ENCODE assay signal across 8 cellular contexts in the genomic region with DNA sequence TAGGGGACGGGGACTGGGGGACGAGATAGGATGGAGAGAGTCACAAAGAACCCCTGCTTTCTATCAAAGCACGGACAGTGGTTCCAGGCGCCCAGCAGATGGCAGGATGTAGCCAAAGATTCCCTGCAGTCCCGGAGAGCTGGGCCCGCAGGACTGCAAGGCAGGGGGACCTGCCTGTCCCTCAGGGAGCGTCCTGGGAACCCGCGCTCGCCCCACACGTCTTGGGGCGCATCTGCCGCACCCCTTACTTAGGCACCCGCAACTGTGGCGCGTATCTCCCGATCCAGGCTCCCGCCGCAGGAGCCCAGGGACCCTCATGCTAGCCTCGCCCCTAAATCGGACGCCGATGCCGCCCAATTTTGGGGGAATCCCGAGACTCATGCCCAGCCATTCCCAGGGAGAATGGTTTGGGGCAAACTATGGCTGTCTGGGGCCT. TPM values are rescaled to one million over a fixed set of nuclear protein-coding genes. Genes with fewer than 3 reads are reported as not detected.
A peak's percentile ranks its signal among the peaks of the same experiment; 100 is the strongest.
DNase-seq lines count a peak whose midpoint lies in the region; ATAC-seq, FAIRE-seq and TF ChIP-seq lines count a peak whose summit lies in the region.

No MANE protein-coding gene starts in this region.

- H3K36me3 Mint-ChIP-seq in central memory CD8-positive, alpha-beta T cell (ENCODE audit: insufficient read depth) = peaks cover 2% of the 10 kb centered on the region

- no peak for FAIRE-seq in RCC 7860 (lab: Jason Lieb, UNC)

- intact Hi-C loops in gastrocnemius medialis (cut with DNase I; ENCODE audit: low total_unique reads) = no loop called here

- TF ChIP-seq CTCF in gastrocnemius medialis (IDR thresholded peaks at IDR 0.05 in 4 of 5, conservative IDR thresholded peaks at IDR 0.05 in 1 of 5) = peak in 2 of 5 experiments; percentile 51 to 52

- no peak overlapping the region for H3K27ac Mint-ChIP-seq in central memory CD8-positive, alpha-beta T cell (ENCODE audit: low read depth)

- no peaks in the 10 kb centered on the region for H3K36me3 ChIP-seq in gastrocnemius medialis

- ATAC-seq in central memory CD8-positive, alpha-beta T cell (replicated peaks; ENCODE audit: extremely low read depth, poor library complexity, severe bottlenecking) = no peak
- ATAC-seq in gastrocnemius medialis (peak in 1 of 2 donors; percentile 60), HG02840 (IDR thresholded peaks at IDR 0.05; ENCODE audit: low FRiP score, unreplicated experiment) (no peak)

- TF ChIP-seq POLR2A in gastrocnemius medialis (IDR thresholded peaks at IDR 0.05) = no peak

- peaks cover 92% of the 10 kb centered on the region for H3K27me3 Mint-ChIP-seq in central memory CD8-positive, alpha-beta T cell

- H3K9me3 ChIP-seq in gastrocnemius medialis = no peaks in the 10 kb centered on the region

- H3K27me3 ChIP-seq in gastrocnemius medialis = peaks cover 0 to 26% (median 24%) of the 10 kb centered on the region in 3 donors

- peak overlapping the region; percentile 43 to 55 (median 48) for H3K4me3 ChIP-seq in gastrocnemius medialis

- in situ Hi-C loops in gastrocnemius medialis (cut with MboI; ENCODE audit: low sequenced_read_pairs in 4 of 4) = no loop called here

- DNase-seq in NCI-H2171 treated with DMSO at 0.1 percent for 48 hours (lab: John Stamatoyannopoulos, UW) (peak; percentile 27), NCI-H2171 (lab: John Stamatoyannopoulos, UW) (no peak), HT-29 (ENCODE audit: low spot score) (peak; percentile 47), RCC 7860 (ENCODE audit: low spot score) (peak; percentile 56), inferior parietal cortex (ENCODE audit: extremely low spot score) (peak; percentile 82), gastrocnemius medialis (peak; percentile 13 to 35)
- DNase-seq in central memory CD8-positive, alpha-beta T cell (ENCODE audit: low spot score in 2 of 2) = no peak

- peaks cover 13% of the 10 kb centered on the region for H3K4me1 Mint-ChIP-seq in central memory CD8-positive, alpha-beta T cell

- H3K27ac ChIP-seq in gastrocnemius medialis = no peak overlapping the region

- no peaks in the 10 kb centered on the region for H3K9me3 Mint-ChIP-seq in central memory CD8-positive, alpha-beta T cell

- H3K4me3 Mint-ChIP-seq in central memory CD8-positive, alpha-beta T cell = peak overlapping the region; percentile 74

- H3K4me1 ChIP-seq in gastrocnemius medialis = no peaks in the 10 kb centered on the region

RNA-seq across cellular contexts. Expression of a gene that starts 0.7 kb away (rescaled TPM):
- total RNA-seq in HT-29 (2014; rRNA removed; shearing (Covaris generic)) = not detected in 2 replicates
- under 1 TPM in 3 of 4 donors, not detected in 1; 0.46 to 0.68 (median 0.49) TPM for total RNA-seq in gastrocnemius medialis

RNA-seq across cellular contexts. Expression of a gene that starts 31.3 kb away (rescaled TPM):
- total RNA-seq in HT-29 (2014; rRNA removed; shearing (Covaris generic)) = not detected in 2 replicates
- not detected for total RNA-seq in gastrocnemius medialis

Comparison
In these comparisons a context has a peak if more than half of its experiments do, and no peak if none do; other contexts are left out.
1. DNase-seq: peak in NCI-H2171 treated with DMSO at 0.1 percent for 48 hours (single experiment), HT-29 (single experiment), RCC 7860 (single experiment), inferior parietal cortex (single experiment) and gastrocnemius medialis (2 of 2); none in NCI-H2171 (single experiment) and central memory CD8-positive, alpha-beta T cell (0 of 2).